ENCODE assay signal across 8 cellular contexts in genomic region chr4:48698029-48698901, GRCh38.
A peak's percentile ranks its signal among the peaks of the same experiment; 100 is the strongest.
DNase-seq lines count a peak whose midpoint lies in the region; ATAC-seq and TF ChIP-seq lines count a peak whose summit lies in the region.

No MANE protein-coding gene starts in this region.

- H3K36me3 Mint-ChIP-seq in chondrocyte (ENCODE audit: low read depth) = no peaks in the 10 kb centered on the region

- H3K4me1 Mint-ChIP-seq in chondrocyte (ENCODE audit: low read depth) = peaks cover 43% of the 10 kb centered on the region

- DNase-seq in AG08396 (ENCODE audit: low spot score) (peak; percentile 51), KBM-7 (peak; percentile 72), chondrocyte (ENCODE audit: low spot score) (no peak), medulla oblongata (ENCODE audit: extremely low spot score) (peak; percentile 43), DMS114 treated with DMSO at 0.1 percent for 48 hours (lab: John Stamatoyannopoulos, UW; ENCODE audit: unreplicated experiment) (no peak)
- DNase-seq in activated effector memory CD4-positive, alpha-beta T cell treated with Interleukin-2 at 50 U/mL for 16 hours = no peak

- TF ChIP-seq CTCF in chondrocyte (IDR thresholded peaks at IDR 0.05) = no peak

- in situ Hi-C loops in KBM-7 (cut with MboI; ENCODE audit: low pct_unique_long_range_greater_than_20kb, low sequenced_read_pairs) = no loop called here

- no peaks in the 10 kb centered on the region for H3K27me3 Mint-ChIP-seq in chondrocyte (ENCODE audit: low read depth)

- H3K9me3 Mint-ChIP-seq in chondrocyte (ENCODE audit: low read depth) = no peaks in the 10 kb centered on the region

- ATAC-seq in HG03025 (IDR thresholded peaks at IDR 0.05; ENCODE audit: low FRiP score, unreplicated experiment) = no peak
- ATAC-seq in HG03175 (IDR thresholded peaks at IDR 0.05; ENCODE audit: unreplicated experiment) = no peak

- H3K4me3 Mint-ChIP-seq in chondrocyte (ENCODE audit: unreplicated experiment) = no peak overlapping the region

- peak overlapping the region; percentile 89 for H3K27ac Mint-ChIP-seq in chondrocyte (ENCODE audit: unreplicated experiment)

Comparison
In these comparisons a context has a peak if more than half of its experiments do, and no peak if none do; other contexts are left out.
1. DNase-seq: peak in AG08396 (single experiment), KBM-7 (single experiment) and medulla oblongata (single experiment); none in chondrocyte (single experiment), DMS114 treated with DMSO at 0.1 percent for 48 hours (single experiment) and activated effector memory CD4-positive, alpha-beta T cell treated with Interleukin-2 at 50 U/mL for 16 hours (single experiment).